ENCODE assay signal across 1 cellular context in the genomic region with DNA sequence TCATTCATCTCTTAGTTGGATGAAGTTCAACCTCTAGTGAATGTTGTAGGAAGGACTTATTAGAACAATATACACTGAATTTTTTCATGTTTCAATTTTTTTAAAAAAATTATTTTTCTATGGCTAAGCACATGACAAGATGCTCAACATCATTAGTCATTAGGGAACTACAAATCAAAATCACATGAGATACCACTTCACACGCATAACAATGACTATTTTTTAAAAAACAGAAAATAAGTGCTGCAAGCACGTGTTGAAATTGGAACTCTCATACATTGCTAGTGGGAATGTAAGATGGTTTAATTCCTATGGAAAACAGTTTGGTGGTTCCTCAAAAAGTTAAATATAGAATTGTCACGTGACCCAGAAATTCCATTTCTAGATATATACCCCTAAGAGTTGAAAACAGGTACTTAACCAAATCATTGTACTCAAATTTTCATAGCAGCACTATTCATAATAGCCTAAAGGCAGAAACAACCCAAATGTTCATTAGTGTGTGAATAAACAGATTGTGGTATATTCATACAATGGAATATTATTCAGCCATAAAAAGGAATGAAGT.
TF ChIP-seq lines count a peak whose summit lies in the region.

No MANE protein-coding gene starts in this region.

TF ChIP-seq in K562, 482 proteins besides CTCF, POLR2A, EP300 and RAD21 (continued from another document):
- TF ChIP-seq, protein P1, sequence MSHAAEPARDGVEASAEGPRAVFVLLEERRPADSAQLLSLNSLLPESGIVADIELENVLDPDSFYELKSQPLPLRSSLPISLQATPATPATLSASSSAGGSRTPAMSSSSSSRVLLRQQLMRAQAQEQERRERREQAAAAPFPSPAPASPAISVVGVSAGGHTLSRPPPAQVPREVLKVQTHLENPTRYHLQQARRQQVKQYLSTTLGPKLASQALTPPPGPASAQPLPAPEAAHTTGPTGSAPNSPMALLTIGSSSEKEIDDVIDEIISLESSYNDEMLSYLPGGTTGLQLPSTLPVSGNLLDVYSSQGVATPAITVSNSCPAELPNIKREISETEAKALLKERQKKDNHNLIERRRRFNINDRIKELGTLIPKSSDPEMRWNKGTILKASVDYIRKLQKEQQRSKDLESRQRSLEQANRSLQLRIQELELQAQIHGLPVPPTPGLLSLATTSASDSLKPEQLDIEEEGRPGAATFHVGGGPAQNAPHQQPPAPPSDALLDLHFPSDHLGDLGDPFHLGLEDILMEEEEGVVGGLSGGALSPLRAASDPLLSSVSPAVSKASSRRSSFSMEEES (CRISPR knock-in tag; IDR thresholded peaks at IDR 0.05): peak; percentile 86
